ENCODE assay signal across 9 cellular contexts in genomic region chr11:117443269-117444186, GRCh38.
DNase-seq lines count a peak whose midpoint lies in the region; ATAC-seq, FAIRE-seq and TF ChIP-seq lines count a peak whose summit lies in the region.
"Had no signal": no experiment of that assay in that cellular context is flagged by ENCODE, and none has a peak within 500 bp of the region (broad histone marks: within the 10 kb centered on the region; RNA-seq: fewer than 3 reads in every experiment).

No MANE protein-coding gene starts in this region.

- peaks cover 56% of the 10 kb centered on the region for H3K27me3 Mint-ChIP-seq in mesothelial cell of epicardium (ENCODE audit: low read depth)

- peak; percentile 62 for TF ChIP-seq CTCF in AG04449 (IDR thresholded peaks at IDR 0.05; ENCODE audit: insufficient read depth, low read length, missing control alignments)
- TF ChIP-seq CTCF in GM10266 (IDR thresholded peaks at IDR 0.05; ENCODE audit: control insufficient read depth, insufficient read depth, low read depth, missing control alignments): peak; percentile 61
- no peak for TF ChIP-seq CTCF in colonic mucosa (IDR thresholded peaks at IDR 0.05)
- TF ChIP-seq CTCF in mesothelial cell of epicardium (IDR thresholded peaks at IDR 0.05; ENCODE audit: unreplicated experiment): peak; percentile 28

- H3K9me3 ChIP-seq in colonic mucosa: no peaks in the 10 kb centered on the region

- H3K36me3 ChIP-seq in colonic mucosa: no peaks in the 10 kb centered on the region

- H3K27ac Mint-ChIP-seq in mesothelial cell of epicardium: no peak overlapping the region
- H3K27ac Mint-ChIP-seq: stimulated activated naive CD8-positive, alpha-beta T cell treated with anti-CD3 and anti-CD28 coated beads, Interleukin-15, Interleukin-2, amounts not matched to agents 100 ng/mL and 50 ng/mL, for 24 hours had no signal

- no peaks in the 10 kb centered on the region for H3K27me3 ChIP-seq in colonic mucosa

- CTCF ChIA-PET in AG04449 (lab: Yijun Ruan, JAX): interaction anchor here (0.7 to 3.9 kb wide), 10 partner anchors 14 to 375 kb away, joined by 3 to 26 read pairs (median 6); no protein-coding TSS in a partner anchor

- peaks cover 18% of the 10 kb centered on the region for H3K4me1 Mint-ChIP-seq in mesothelial cell of epicardium

- TF ChIP-seq POLR2A in GM12891 (IDR thresholded peaks at IDR 0.05; ENCODE audit: low read depth, low read length): no peak

- no peak overlapping the region for H3K4me3 ChIP-seq in AG04449 (ENCODE audit: low read depth, low read length)
- no peak overlapping the region for H3K4me3 ChIP-seq in colonic mucosa

- H3K4me3 Mint-ChIP-seq in mesothelial cell of epicardium: no peak overlapping the region
- H3K4me3 Mint-ChIP-seq: stimulated activated naive CD8-positive, alpha-beta T cell treated with anti-CD3 and anti-CD28 coated beads, Interleukin-15, Interleukin-2, amounts not matched to agents 100 ng/mL and 50 ng/mL, for 24 hours had no signal

- no peak overlapping the region for H3K9ac ChIP-seq in colonic mucosa (ENCODE audit: low read depth in 2 of 2, low read length in 2 of 2)

- POLR2A ChIA-PET in AG04449 (lab: Yijun Ruan, JAX): no interaction called here

- no peak overlapping the region for H3K27ac ChIP-seq in colonic mucosa

- no peak for DNase-seq in AG04449 (ENCODE audit: low read depth, low spot score)
- peak; percentile 59 for DNase-seq in GM10266 (ENCODE audit: extremely low spot score)
- DNase-seq in NCI-H524 treated with DMSO at 0.1 percent for 48 hours (lab: John Stamatoyannopoulos, UW): peak; percentile 27
- DNase-seq in colonic mucosa: peak; percentile 27
- DNase-seq in mesothelial cell of epicardium (ENCODE audit: low spot score in 2 of 2, unreplicated experiment in 2 of 2): peak; percentile 57 to 71
- no peak for DNase-seq in stimulated activated naive CD4-positive, alpha-beta T cell (lab: John Stamatoyannopoulos, UW)
- no peak for DNase-seq in GM12891 (ENCODE audit: insufficient read length, low spot score)

- H3K9me3 Mint-ChIP-seq in mesothelial cell of epicardium: no peaks in the 10 kb centered on the region
- H3K9me3 Mint-ChIP-seq: stimulated activated naive CD8-positive, alpha-beta T cell treated with anti-CD3 and anti-CD28 coated beads, Interleukin-15, Interleukin-2, amounts not matched to agents 100 ng/mL and 50 ng/mL, for 24 hours had no signal

- intact Hi-C loops in colonic mucosa (cut with DNase I): loop anchor here (10.0 kb wide), 1 partner anchor 611 kb away; no protein-coding TSS in a partner anchor

- H3K36me3 Mint-ChIP-seq in mesothelial cell of epicardium: no peaks in the 10 kb centered on the region

- FAIRE-seq in GM12891 (lab: Jason Lieb, UNC): no peak

- no peak for ATAC-seq in GM21367 (IDR thresholded peaks at IDR 0.05; ENCODE audit: unreplicated experiment)

- no peaks in the 10 kb centered on the region for H3K4me1 ChIP-seq in colonic mucosa

TF ChIP-seq in GM12891, 5 proteins besides CTCF, POLR2A, EP300 and RAD21:
- TF ChIP-seq POU2F2 (IDR thresholded peaks at IDR 0.05; ENCODE audit: low read depth, low read length): no peak
- TF ChIP-seq PAX5 (IDR thresholded peaks at IDR 0.05; ENCODE audit: insufficient read depth, low read length, severe bottlenecking): no peak
- TF ChIP-seq TAF1 (IDR thresholded peaks at IDR 0.05; ENCODE audit: low read depth, low read length): no peak
- no peak for TF ChIP-seq POLR2AphosphoS5 (IDR thresholded peaks at IDR 0.05; ENCODE audit: low read depth, low read length)
- TF ChIP-seq SPI1 (IDR thresholded peaks at IDR 0.05; ENCODE audit: low read depth, low read length): no peak

Comparison
In these comparisons a context has a peak if more than half of its experiments do, and no peak if none do; other contexts are left out.
1. DNase-seq: peak in GM10266 (single experiment), NCI-H524 treated with DMSO at 0.1 percent for 48 hours (single experiment), colonic mucosa (single experiment) and mesothelial cell of epicardium (2 of 2); none in AG04449 (single experiment), stimulated activated naive CD4-positive, alpha-beta T cell (0 of 6) and GM12891 (single experiment).